Comparison of ENCODE assay signal across 1 cellular context in genomic region chrX:36348509-36348908, GRCh38.
TF ChIP-seq lines count a peak whose summit lies in the region.

No MANE protein-coding gene starts in this region.

TF ChIP-seq in A549, 52 proteins besides CTCF, POLR2A, EP300 and RAD21 (continued from another document):
- TF ChIP-seq CBX8 (IDR thresholded peaks at IDR 0.05) (no peak), CEBPB (IDR thresholded peaks at IDR 0.05) (no peak)
